ENCODE assay signal across 19 cellular contexts in the genomic region with DNA sequence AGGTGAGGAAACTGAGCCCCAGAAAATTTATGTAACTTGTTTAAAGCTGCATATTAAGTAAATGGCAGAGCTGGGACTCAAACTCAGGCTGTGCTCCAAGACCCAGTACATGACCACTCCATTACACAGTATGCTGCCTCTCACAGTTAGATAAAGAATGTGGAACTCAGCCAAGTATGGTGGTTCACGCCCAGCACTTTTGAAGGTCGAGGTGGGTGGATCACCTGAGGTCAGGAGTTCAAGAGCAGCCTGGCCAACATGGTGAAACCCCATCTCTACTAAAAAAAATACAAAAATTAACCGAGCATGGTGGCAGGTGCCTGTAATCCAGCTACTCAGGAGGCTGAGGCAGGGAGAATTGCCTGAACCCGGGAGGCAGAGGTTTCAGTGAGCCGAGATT. TPM values are rescaled to one million over a fixed set of nuclear protein-coding genes. Genes with fewer than 3 reads are reported as not detected.
"Had no signal": no experiment of that assay in that cellular context is flagged by ENCODE, and none has a peak within 500 bp of the region (broad histone marks: within the 10 kb centered on the region; RNA-seq: fewer than 3 reads in every experiment).

No MANE protein-coding gene starts in this region.

RNA-seq across cellular contexts. Expression of gene C9orf152, which starts 2.3 kb away (rescaled TPM):
- total RNA-seq: activated CD4-positive, alpha-beta memory T cell treated with anti-CD3 and anti-CD28 coated beads for 36 hours; activated CD4-positive, alpha-beta T cell treated with anti-CD3 and anti-CD28 coated beads, Interleukin-2, amount 10 ng/mL, durations not matched to agents 24 days and 14 days; activated CD8-positive, alpha-beta memory T cell treated with anti-CD3 and anti-CD28 coated beads for 36 hours; activated naive CD4-positive, alpha-beta T cell treated with anti-CD3 and anti-CD28 coated beads for 36 hours; activated naive CD8-positive, alpha-beta T cell treated with anti-CD3 and anti-CD28 coated beads for 36 hours; activated T-helper 1 cell treated with anti-CD3 and anti-CD28 coated beads, Interleukin-12 subunit alpha, Interleukin-12 subunit beta, Interleukin-2, Interleukin-4 antibody, amounts not matched to agents 30 ng/mL and 10 ng/mL and 1 ng/mL, durations not matched to agents 14 hours and 24 hours and 36 hours; adrenal gland; aorta; cardiac septum; cerebellum; endothelial cell of umbilical vein; left cardiac atrium; mammary epithelial cell; natural killer cell; occipital lobe; skeletal muscle tissue; subcutaneous adipose tissue; T-helper 1 cell treated with Interleukin-12 subunit alpha and Interleukin-12 subunit beta and Interleukin-4 antibody, amounts not matched to agents 30 ng/mL and 1 ng/mL, for 36 hours had no signal
- polyA plus RNA-seq: endothelial cell of umbilical vein, keratinocyte, mammary epithelial cell had no signal
